Comparison of ENCODE assay signal across 31 cellular contexts in the genomic region with DNA sequence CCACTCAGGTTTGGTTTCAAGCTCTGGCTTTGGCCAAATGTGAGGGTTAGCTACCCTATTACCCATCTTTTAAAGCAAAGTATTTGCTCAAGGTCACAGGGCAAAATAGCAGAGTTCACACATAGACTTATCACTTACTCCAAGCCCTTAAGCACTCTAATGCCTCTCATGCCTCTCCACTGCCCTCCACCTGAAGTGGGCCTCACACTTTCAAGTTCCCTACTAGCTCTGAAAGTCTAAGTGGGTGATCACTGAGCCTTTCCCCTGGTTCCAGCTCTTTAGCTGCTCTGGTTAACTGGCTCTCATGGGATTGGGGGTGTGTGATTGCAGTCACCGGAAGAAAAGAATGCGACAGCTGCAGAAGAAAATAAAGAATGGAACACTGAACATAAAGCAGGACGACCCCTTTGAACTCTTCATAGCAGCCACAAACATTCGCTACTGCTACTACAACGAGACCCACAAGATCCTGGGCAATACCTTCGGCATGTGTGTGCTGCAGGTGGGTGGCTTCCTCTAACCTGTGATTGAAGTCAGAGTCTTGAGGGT.
"Had no signal": no experiment of that assay in that cellular context is flagged by ENCODE, and none has a peak within 500 bp of the region (broad histone marks: within the 10 kb centered on the region; RNA-seq: fewer than 3 reads in every experiment).

No MANE protein-coding gene starts in this region.

- H3K4me3 ChIP-seq: colonic mucosa, esophagus squamous epithelium, gastroesophageal sphincter had no signal

- H3K27ac Mint-ChIP-seq: activated CD4-positive, alpha-beta memory T cell treated with anti-CD3 and anti-CD28 coated beads for 36 hours; activated CD4-positive, alpha-beta T cell treated with anti-CD3 and anti-CD28 coated beads for 36 hours; activated CD4-positive, alpha-beta T cell treated with anti-CD3 and anti-CD28 coated beads, Interleukin-2, amount 10 ng/mL, durations not matched to agents 24 days and 14 days; activated CD8-positive, alpha-beta memory T cell treated with anti-CD3 and anti-CD28 coated beads, Interleukin-2, amount 10 ng/mL, durations not matched to agents 7 days and 5 days; activated CD8-positive, alpha-beta T cell treated with anti-CD3 and anti-CD28 coated beads, Interleukin-2, amount 10 ng/mL, durations not matched to agents 7 days and 5 days; activated naive CD4-positive, alpha-beta T cell treated with anti-CD3 and anti-CD28 coated beads for 36 hours; activated naive CD8-positive, alpha-beta T cell; activated T-helper 1 cell treated with anti-CD3 and anti-CD28 coated beads, Interleukin-12 subunit alpha, Interleukin-12 subunit beta, Interleukin-2, Interleukin-4 antibody, amounts not matched to agents 30 ng/mL and 10 ng/mL and 1 ng/mL, durations not matched to agents 14 hours and 24 hours and 36 hours; activated T-helper 2 cell treated with anti-CD3 and anti-CD28 coated beads, Interferon-gamma antibody, Interleukin-2, Interleukin-4, amounts not matched to agents 10 μg/mL and 5 μg/mL and 100 μg/mL, durations not matched to agents 14 hours and 24 hours and 36 hours had no signal

- H3K27me3 ChIP-seq: brain microvascular endothelial cell, colonic mucosa, esophagus squamous epithelium, gastroesophageal sphincter had no signal

- H3K36me3 ChIP-seq: colonic mucosa had no signal

- ATAC-seq: activated CD4-positive, alpha-beta T cell treated with anti-CD3 and anti-CD28 coated beads for 36 hours; activated CD8-positive, alpha-beta memory T cell treated with anti-CD3 and anti-CD28 coated beads, Interleukin-2, amount 10 ng/mL, durations not matched to agents 7 days and 5 days; activated CD8-positive, alpha-beta T cell treated with anti-CD3 and anti-CD28 coated beads, Interleukin-2, amount 10 ng/mL, durations not matched to agents 7 days and 5 days; gastroesophageal sphincter had no signal

- H3K9me3 ChIP-seq: colonic mucosa, esophagus squamous epithelium, gastroesophageal sphincter had no signal

- FAIRE-seq: bronchial epithelial cell, endometrium, endothelial cell of umbilical vein had no signal

- H3K9me3 Mint-ChIP-seq: activated CD4-positive, alpha-beta memory T cell treated with anti-CD3 and anti-CD28 coated beads for 36 hours; activated CD4-positive, alpha-beta T cell treated with anti-CD3 and anti-CD28 coated beads, Interleukin-2, amount 10 ng/mL, durations not matched to agents 24 days and 14 days; activated naive CD4-positive, alpha-beta T cell treated with anti-CD3 and anti-CD28 coated beads for 36 hours; activated T-helper 1 cell treated with anti-CD3 and anti-CD28 coated beads, Interleukin-12 subunit alpha, Interleukin-12 subunit beta, Interleukin-2, Interleukin-4 antibody, amounts not matched to agents 30 ng/mL and 10 ng/mL and 1 ng/mL, durations not matched to agents 14 hours and 24 hours and 36 hours; activated T-helper 2 cell treated with anti-CD3 and anti-CD28 coated beads, Interferon-gamma antibody, Interleukin-2, Interleukin-4, amounts not matched to agents 10 μg/mL and 5 μg/mL and 100 μg/mL, durations not matched to agents 14 hours and 24 hours and 36 hours had no signal

- H3K27ac ChIP-seq: brain microvascular endothelial cell, colonic mucosa, epithelial cell of prostate, esophagus squamous epithelium, gastroesophageal sphincter had no signal

- DNase-seq: activated CD4-positive, alpha-beta memory T cell treated with anti-CD3 and anti-CD28 coated beads for 36 hours; activated CD4-positive, alpha-beta T cell treated with anti-CD3 and anti-CD28 coated beads for 36 hours; activated CD4-positive, alpha-beta T cell treated with anti-CD3 and anti-CD28 coated beads, Interleukin-2, amount 10 ng/mL, durations not matched to agents 24 days and 14 days; activated CD4-positive, CD25-positive, alpha-beta regulatory T cell; activated CD4-positive, CD25-positive, alpha-beta regulatory T cell treated with anti-CD3 and anti-CD28 coated beads, Interleukin-2, amount 50 U/mL, for 72 hours; activated CD8-positive, alpha-beta memory T cell treated with anti-CD3 and anti-CD28 coated beads, Interleukin-2, amount 10 ng/mL, durations not matched to agents 7 days and 5 days; activated CD8-positive, alpha-beta memory T cell treated with anti-CD3 and anti-CD28 coated beads, Interleukin-2, amount 50 U/mL, for 4 hours; activated CD8-positive, alpha-beta T cell treated with anti-CD3 and anti-CD28 coated beads, Interleukin-2, amount 10 ng/mL, durations not matched to agents 7 days and 5 days; activated effector memory CD4-positive, alpha-beta T cell treated with anti-CD3 and anti-CD28 coated beads, Interleukin-2, amount 50 U/mL, for 16 hours; activated naive CD4-positive, alpha-beta T cell treated with anti-CD3 and anti-CD28 coated beads for 36 hours; activated T-cell treated with anti-CD3 and anti-CD28 coated beads, Interleukin-2, amount 50 U/mL, for 1 hour; activated T-cell treated with anti-CD3 and anti-CD28 coated beads, Interleukin-2, amount 50 U/mL, for 48 hours; amniotic stem cell; anterior cingulate cortex; brain microvascular endothelial cell; central memory CD4-positive, alpha-beta T cell; cerebellar nuclear complex; colonic mucosa; effector CD8-positive, alpha-beta T cell; esophagus squamous epithelium; foreskin melanocyte; head of caudate nucleus; T-helper 2 cell had no signal

- H3K4me3 Mint-ChIP-seq: activated CD4-positive, alpha-beta memory T cell treated with anti-CD3 and anti-CD28 coated beads for 36 hours; activated CD4-positive, alpha-beta T cell treated with anti-CD3 and anti-CD28 coated beads for 36 hours; activated CD4-positive, alpha-beta T cell treated with anti-CD3 and anti-CD28 coated beads, Interleukin-2, amount 10 ng/mL, durations not matched to agents 24 days and 14 days; activated CD8-positive, alpha-beta memory T cell treated with anti-CD3 and anti-CD28 coated beads, Interleukin-2, amount 10 ng/mL, durations not matched to agents 7 days and 5 days; activated CD8-positive, alpha-beta T cell treated with anti-CD3 and anti-CD28 coated beads, Interleukin-2, amount 10 ng/mL, durations not matched to agents 7 days and 5 days; activated naive CD4-positive, alpha-beta T cell treated with anti-CD3 and anti-CD28 coated beads for 36 hours; activated naive CD8-positive, alpha-beta T cell; activated T-helper 1 cell treated with anti-CD3 and anti-CD28 coated beads, Interleukin-12 subunit alpha, Interleukin-12 subunit beta, Interleukin-2, Interleukin-4 antibody, amounts not matched to agents 30 ng/mL and 10 ng/mL and 1 ng/mL, durations not matched to agents 14 hours and 24 hours and 36 hours had no signal

- H3K4me1 ChIP-seq: colonic mucosa had no signal

- H3K27me3 Mint-ChIP-seq: activated CD4-positive, alpha-beta memory T cell treated with anti-CD3 and anti-CD28 coated beads for 36 hours; activated CD4-positive, alpha-beta T cell treated with anti-CD3 and anti-CD28 coated beads for 36 hours; activated CD4-positive, alpha-beta T cell treated with anti-CD3 and anti-CD28 coated beads, Interleukin-2, amount 10 ng/mL, durations not matched to agents 24 days and 14 days; activated CD8-positive, alpha-beta memory T cell treated with anti-CD3 and anti-CD28 coated beads, Interleukin-2, amount 10 ng/mL, durations not matched to agents 7 days and 5 days; activated naive CD8-positive, alpha-beta T cell had no signal
